Comparison of ENCODE assay signal across 30 cellular contexts in genomic region chr17:30035369-30035768, GRCh38.
"Had no signal": no experiment of that assay in that cellular context is flagged by ENCODE, and none has a peak within 500 bp of the region (broad histone marks: within the 10 kb centered on the region; RNA-seq: fewer than 3 reads in every experiment).

No MANE protein-coding gene starts in this region.

- H3K4me3 ChIP-seq: ovary, psoas muscle, right lobe of liver, sigmoid colon, stomach, thoracic aorta, thyroid gland, tibial nerve, upper lobe of left lung, uterus had no signal

- H3K9me3 Mint-ChIP-seq: natural killer cell treated with Interleukin-12 subunit alpha and Interleukin-12 subunit beta and Interleukin-15 and Interleukin-18, amount 100 ng/mL, for 72 hours; stimulated activated effector memory CD8-positive, alpha-beta T cell treated with anti-CD3 and anti-CD28 coated beads, Interleukin-12 subunit alpha, Interleukin-12 subunit beta, amount 100 ng/mL, for 72 hours; stimulated activated naive CD8-positive, alpha-beta T cell treated with anti-CD3 and anti-CD28 coated beads, Interleukin-15, Interleukin-2, amounts not matched to agents 100 ng/mL and 50 ng/mL, for 24 hours had no signal

- H3K27me3 ChIP-seq: neutrophil, ovary, right lobe of liver, sigmoid colon, stomach, thyroid gland, tibial nerve, upper lobe of left lung had no signal

- H3K4me1 ChIP-seq: parathyroid adenoma, psoas muscle, right lobe of liver, sigmoid colon, stomach, thyroid gland, tibial nerve, upper lobe of left lung, uterus had no signal

- H3K9me3 ChIP-seq: neutrophil, ovary, psoas muscle, right lobe of liver, sigmoid colon, stomach, thoracic aorta, thyroid gland, tibial nerve, upper lobe of left lung, uterus had no signal

- H3K36me3 ChIP-seq: neutrophil, ovary, right lobe of liver, sigmoid colon, stomach, thoracic aorta, thyroid gland, tibial nerve, upper lobe of left lung, uterus had no signal

- H3K79me2 ChIP-seq: parathyroid adenoma had no signal

- ATAC-seq: naive thymus-derived CD8-positive, alpha-beta T cell; natural killer cell treated with Interleukin-12 subunit alpha and Interleukin-12 subunit beta and Interleukin-15 and Interleukin-18, amount 100 ng/mL, for 72 hours; psoas muscle; right cardiac atrium; right lobe of liver; stimulated activated effector memory CD8-positive, alpha-beta T cell treated with anti-CD3 and anti-CD28 coated beads, Interleukin-12 subunit alpha, Interleukin-12 subunit beta, amount 100 ng/mL, for 72 hours; stimulated activated naive B cell treated with anti-CD40 and anti-IgM and Interleukin-4, amounts not matched to agents 10 μg/mL and 1 μg/mL and 100 μg/mL, for 72 hours had no signal

- H3K4me1 Mint-ChIP-seq: nephron progenitor cell; neural crest cell; stimulated activated effector memory CD8-positive, alpha-beta T cell treated with anti-CD3 and anti-CD28 coated beads, Interleukin-12 subunit alpha, Interleukin-12 subunit beta, amount 100 ng/mL, for 72 hours had no signal

- H3K36me3 Mint-ChIP-seq: naive thymus-derived CD8-positive, alpha-beta T cell; natural killer cell treated with Interleukin-12 subunit alpha and Interleukin-12 subunit beta and Interleukin-15 and Interleukin-18, amount 100 ng/mL, for 72 hours; stimulated activated effector memory CD8-positive, alpha-beta T cell treated with anti-CD3 and anti-CD28 coated beads, Interleukin-12 subunit alpha, Interleukin-12 subunit beta, amount 100 ng/mL, for 72 hours; stimulated activated naive B cell treated with anti-CD40 and anti-IgM and Interleukin-4, amounts not matched to agents 10 μg/mL and 1 μg/mL and 100 μg/mL, for 72 hours had no signal

- DNase-seq: naive thymus-derived CD8-positive, alpha-beta T cell; nephron progenitor cell; nucleus accumbens; ovary; posterior cingulate gyrus; psoas muscle; right cardiac atrium; right lobe of liver; sigmoid colon; small intestine; stimulated activated CD4-positive, alpha-beta T cell treated with anti-CD3 and anti-CD28 coated beads, Interleukin-15, amount 100 ng/mL, for 24 hours; stimulated activated CD4-positive, alpha-beta T cell treated with anti-CD3 and anti-CD28 coated beads, Interleukin-2, amount 100 ng/mL, for 24 hours; stimulated activated CD4-positive, alpha-beta T cell treated with anti-CD3 and anti-CD28 coated beads, Interleukin-2, amount 100 ng/mL, for 48 hours; stimulated activated CD4-positive, alpha-beta T cell treated with anti-CD3 and anti-CD28 coated beads, Interleukin-4, amount 100 ng/mL, for 24 hours; stimulated activated naive B cell treated with anti-CD40 and anti-IgM and Interleukin-4, amounts not matched to agents 10 μg/mL and 1 μg/mL and 100 μg/mL, for 72 hours; stimulated activated naive CD4-positive, alpha-beta T cell treated with Interleukin-2 at 50 U/mL for 16 hours; stomach; thyroid gland; trophoblast cell; upper lobe of left lung; uterus had no signal

- H3K9ac ChIP-seq: parathyroid adenoma had no signal

- H2AFZ ChIP-seq: parathyroid adenoma had no signal

- H3K27ac Mint-ChIP-seq: naive thymus-derived CD8-positive, alpha-beta T cell; natural killer cell treated with Interleukin-12 subunit alpha and Interleukin-12 subunit beta and Interleukin-15 and Interleukin-18, amount 100 ng/mL, for 72 hours; nephron progenitor cell; progenitor cell of endocrine pancreas; stimulated activated effector memory CD8-positive, alpha-beta T cell treated with anti-CD3 and anti-CD28 coated beads, Interleukin-12 subunit alpha, Interleukin-12 subunit beta, amount 100 ng/mL, for 72 hours; stimulated activated naive B cell treated with anti-CD40 and anti-IgM and Interleukin-4, amounts not matched to agents 10 μg/mL and 1 μg/mL and 100 μg/mL, for 72 hours; stimulated activated naive CD8-positive, alpha-beta T cell treated with anti-CD3 and anti-CD28 coated beads, Interleukin-15, Interleukin-2, amounts not matched to agents 100 ng/mL and 50 ng/mL, for 24 hours had no signal

- H3K27ac ChIP-seq: neutrophil, ovary, parathyroid adenoma, psoas muscle, right lobe of liver, sigmoid colon, stomach, thoracic aorta, thyroid gland, tibial nerve, upper lobe of left lung, uterus had no signal

- H3K4me3 Mint-ChIP-seq: naive thymus-derived CD8-positive, alpha-beta T cell; natural killer cell treated with Interleukin-12 subunit alpha and Interleukin-12 subunit beta and Interleukin-15 and Interleukin-18, amount 100 ng/mL, for 72 hours; nephron progenitor cell; neural crest cell; stimulated activated effector memory CD8-positive, alpha-beta T cell treated with anti-CD3 and anti-CD28 coated beads, Interleukin-12 subunit alpha, Interleukin-12 subunit beta, amount 100 ng/mL, for 72 hours; stimulated activated naive B cell treated with anti-CD40 and anti-IgM and Interleukin-4, amounts not matched to agents 10 μg/mL and 1 μg/mL and 100 μg/mL, for 72 hours; stimulated activated naive CD8-positive, alpha-beta T cell treated with anti-CD3 and anti-CD28 coated beads, Interleukin-15, Interleukin-2, amounts not matched to agents 100 ng/mL and 50 ng/mL, for 24 hours had no signal

- H3K27me3 Mint-ChIP-seq: stimulated activated naive B cell treated with anti-CD40 and anti-IgM and Interleukin-4, amounts not matched to agents 10 μg/mL and 1 μg/mL and 100 μg/mL, for 72 hours; stimulated activated naive CD8-positive, alpha-beta T cell treated with anti-CD3 and anti-CD28 coated beads, Interleukin-15, Interleukin-2, amounts not matched to agents 100 ng/mL and 50 ng/mL, for 24 hours had no signal
